In genomic region chr10:72248477-72249151, GRCh38 we compare ENCODE assay signal across 8 cellular contexts. TPM values are rescaled to one million over a fixed set of nuclear protein-coding genes. Genes with fewer than 3 reads are reported as not detected.
DNase-seq lines count a peak whose midpoint lies in the region; ATAC-seq and TF ChIP-seq lines count a peak whose summit lies in the region.

No MANE protein-coding gene starts in this region.

- CTCF ChIA-PET in CD8-positive, alpha-beta memory T cell (lab: Charles Lee): interaction anchor here (1.0 to 4.4 kb wide), 11 partner anchors 12 to 169 kb away, joined by 3 to 28 read pairs (median 6); partner anchors contain the start of gene DDIT4
- CTCF ChIA-PET in activated B cell treated with CpG ODN at 0.5 μM for 24 hours (lab: Charles Lee): interaction anchor here (0.8 to 3.5 kb wide), 7 partner anchors 10 to 89 kb away, joined by 3 to 14 read pairs (median 5); partner anchors contain the start of gene DDIT4

- H3K36me3 ChIP-seq in CD8-positive, alpha-beta memory T cell (ENCODE audit: insufficient read depth, low read length): no peaks in the 10 kb centered on the region
- no peaks in the 10 kb centered on the region for H3K36me3 ChIP-seq in right lobe of liver

- DNase-seq in CD8-positive, alpha-beta memory T cell: peak; percentile 46 to 89 (median 80)
- DNase-seq in HL-60 (ENCODE audit: low read depth in 1 of 2, low spot score in 1 of 2): peak; percentile 51 to 70
- DNase-seq in activated B cell treated with CpG ODN at 0.5 μM for 24 hours: peak; percentile 54
- DNase-seq in cerebellar cortex (ENCODE audit: low spot score): peak; percentile 95
- DNase-seq in right lobe of liver: peak; percentile 55 to 88 (median 81)
- peak; percentile 57 to 60 for DNase-seq in stimulated activated CD4-positive, alpha-beta T cell treated with anti-CD3 and anti-CD28 coated beads, Interleukin-4, amount 100 ng/mL, for 48 hours (ENCODE audit: low read depth in 2 of 2)
- DNase-seq in dedifferentiated amniotic fluid mesenchymal stem cell (ENCODE audit: extremely low spot score): no peak

- H3K4me3 Mint-ChIP-seq in CD8-positive, alpha-beta memory T cell: peak overlapping the region; percentile 68 to 93 (median 84)
- H3K4me3 Mint-ChIP-seq in activated B cell treated with CpG ODN at 0.5 μM for 24 hours: peak overlapping the region; percentile 74

- peak overlapping the region; percentile 47 for H3K27ac ChIP-seq in CD8-positive, alpha-beta memory T cell (ENCODE audit: low read depth, low read length)
- H3K27ac ChIP-seq in HL-60 (replicated peaks) (peak overlapping the region; percentile 78), right lobe of liver (peak overlapping the region; percentile 55 to 84 (median 77))

- intact Hi-C loops in activated B cell treated with CpG ODN at 0.5 μM for 24 hours (cut with micrococcal nuclease) (loop anchor here (1.0 kb wide), 7 partner anchors 13 to 87 kb away; partner anchors contain the start of gene DDIT4), right lobe of liver (cut with DNase I) (no loop called here)

- no peaks in the 10 kb centered on the region for H3K27me3 Mint-ChIP-seq in CD8-positive, alpha-beta memory T cell
- no peaks in the 10 kb centered on the region for H3K27me3 Mint-ChIP-seq in activated B cell treated with CpG ODN at 0.5 μM for 24 hours

- peak; percentile 91 for ATAC-seq in GM19468 (IDR thresholded peaks at IDR 0.05; ENCODE audit: extremely low read depth, unreplicated experiment)
- ATAC-seq in activated B cell treated with CpG ODN at 0.5 μM for 24 hours (ENCODE audit: low read depth): peak; percentile 78
- peak; percentile 77 to 93 (median 86) for ATAC-seq in right lobe of liver

- no peaks in the 10 kb centered on the region for H3K27me3 ChIP-seq in CD8-positive, alpha-beta memory T cell (ENCODE audit: insufficient read depth, low read length, poor library complexity, severe bottlenecking)
- H3K27me3 ChIP-seq in HL-60 (ENCODE audit: insufficient read depth, poor library complexity, severe bottlenecking) (no peaks in the 10 kb centered on the region), right lobe of liver (no peaks in the 10 kb centered on the region)

- TF ChIP-seq CTCF in HL-60 (IDR thresholded peaks at IDR 0.05; ENCODE audit: insufficient read depth, low read length) (no peak), activated B cell treated with CpG ODN at 0.5 μM for 24 hours (IDR thresholded peaks at IDR 0.05) (no peak), right lobe of liver (IDR thresholded peaks at IDR 0.05) (no peak)

- H3K4me1 ChIP-seq in CD8-positive, alpha-beta memory T cell (ENCODE audit: insufficient read depth, low read length): peaks cover 94% of the 10 kb centered on the region
- peaks cover 0 to 52% (median 28%) of the 10 kb centered on the region in 4 donors for H3K4me1 ChIP-seq in right lobe of liver

- peaks cover 61 to 88% (median 85%) of the 10 kb centered on the region in 3 donors for H3K4me1 Mint-ChIP-seq in CD8-positive, alpha-beta memory T cell
- peaks cover 85% of the 10 kb centered on the region for H3K4me1 Mint-ChIP-seq in activated B cell treated with CpG ODN at 0.5 μM for 24 hours

- WGBS in right lobe of liver (ENCODE audit: insufficient coverage, low coverage, low lambda C conversion rate, missing lambda C conversion rate): 32% methylated on average over 8 of the region's 10 CpGs

- peak; percentile 54 for TF ChIP-seq POLR2A in right lobe of liver (IDR thresholded peaks at IDR 0.05)

- H3K4me3 ChIP-seq in CD8-positive, alpha-beta memory T cell (ENCODE audit: low read length): peak overlapping the region; percentile 55
- H3K4me3 ChIP-seq in HL-60 (replicated peaks; ENCODE audit: insufficient read depth, low read length) (0 out of 2 replicates have a peak overlapping the region, but pooled peaks have one; percentile 6), right lobe of liver (peak overlapping the region in 2 of 3 donors; percentile 14 to 15)

- peak overlapping the region; percentile 90 to 98 (median 95) for H3K27ac Mint-ChIP-seq in CD8-positive, alpha-beta memory T cell
- peak overlapping the region; percentile 97 for H3K27ac Mint-ChIP-seq in activated B cell treated with CpG ODN at 0.5 μM for 24 hours

- no peaks in the 10 kb centered on the region for H3K36me3 Mint-ChIP-seq in CD8-positive, alpha-beta memory T cell
- H3K36me3 Mint-ChIP-seq in activated B cell treated with CpG ODN at 0.5 μM for 24 hours (ENCODE audit: low read depth): no peaks in the 10 kb centered on the region

- H3K9me3 Mint-ChIP-seq in CD8-positive, alpha-beta memory T cell: no peaks in the 10 kb centered on the region
- H3K9me3 Mint-ChIP-seq in activated B cell treated with CpG ODN at 0.5 μM for 24 hours: no peaks in the 10 kb centered on the region

- H3K9me3 ChIP-seq in CD8-positive, alpha-beta memory T cell (ENCODE audit: low read length): no peaks in the 10 kb centered on the region
- no peaks in the 10 kb centered on the region for H3K9me3 ChIP-seq in right lobe of liver

- POLR2A ChIA-PET in CD8-positive, alpha-beta memory T cell (lab: Charles Lee): interaction anchor here (0.6 to 1.7 kb wide), 10 partner anchors 12 to 71 kb away, joined by 3 to 15 read pairs (median 5); partner anchors contain the start of genes ANAPC16, ASCC1 and DDIT4
- POLR2A ChIA-PET in activated B cell treated with CpG ODN at 0.5 μM for 24 hours (lab: Charles Lee): interaction anchor here (0.6 to 10.7 kb wide), 27 partner anchors 8 to 847 kb away, joined by 3 to 155 read pairs (median 7); partner anchors contain the start of genes ANAPC16, ASCC1, DDIT4 and P4HA1

RNA-seq across cellular contexts. Expression of gene DDIT4, which starts 25.1 kb away (rescaled TPM):
- 100 to 1,000 TPM; 144 to 156 TPM for total RNA-seq in CD8-positive, alpha-beta memory T cell
- 183 TPM for polyA plus RNA-seq in CD8-positive, alpha-beta memory T cell
- 175 and 180 TPM in 2 replicates for total RNA-seq in activated B cell treated with CpG ODN at 0.5 μM for 24 hours
- 100 to 1,000 TPM in 4 of 6 experiments, 10 to 100 TPM in 2; 51.7 to 180 (median 143) TPM for total RNA-seq in right lobe of liver

RNA-seq across cellular contexts. Expression of gene ASCC1, which starts 32.5 kb away (rescaled TPM):
- 10 to 100 TPM; 36.3 to 43.2 TPM for total RNA-seq in CD8-positive, alpha-beta memory T cell
- polyA plus RNA-seq in CD8-positive, alpha-beta memory T cell: 19.1 TPM
- 42.6 and 42.9 TPM in 2 replicates for total RNA-seq in activated B cell treated with CpG ODN at 0.5 μM for 24 hours
- total RNA-seq in right lobe of liver: 10 to 100 TPM; 12.0 to 26.5 (median 14.5) TPM

RNA-seq across cellular contexts. Expression of gene ANAPC16, which starts 32.8 kb away (rescaled TPM):
- total RNA-seq in CD8-positive, alpha-beta memory T cell: 10 to 100 TPM; 68.1 to 78.3 TPM
- 329 TPM for polyA plus RNA-seq in CD8-positive, alpha-beta memory T cell
- total RNA-seq in activated B cell treated with CpG ODN at 0.5 μM for 24 hours (128 and 137 TPM in 2 replicates), right lobe of liver (10 to 100 TPM; 38.6 to 79.2 (median 51.3) TPM)
